Comparison of ENCODE assay signal across 1 cellular context in genomic region chr1:244862699-244863490, GRCh38.
TF ChIP-seq lines count a peak whose summit lies in the region.

No MANE protein-coding gene starts in this region.

TF ChIP-seq in neural cell, 6 proteins besides CTCF, POLR2A, EP300 and RAD21 (continued from another document):
- TF ChIP-seq, protein P1, sequence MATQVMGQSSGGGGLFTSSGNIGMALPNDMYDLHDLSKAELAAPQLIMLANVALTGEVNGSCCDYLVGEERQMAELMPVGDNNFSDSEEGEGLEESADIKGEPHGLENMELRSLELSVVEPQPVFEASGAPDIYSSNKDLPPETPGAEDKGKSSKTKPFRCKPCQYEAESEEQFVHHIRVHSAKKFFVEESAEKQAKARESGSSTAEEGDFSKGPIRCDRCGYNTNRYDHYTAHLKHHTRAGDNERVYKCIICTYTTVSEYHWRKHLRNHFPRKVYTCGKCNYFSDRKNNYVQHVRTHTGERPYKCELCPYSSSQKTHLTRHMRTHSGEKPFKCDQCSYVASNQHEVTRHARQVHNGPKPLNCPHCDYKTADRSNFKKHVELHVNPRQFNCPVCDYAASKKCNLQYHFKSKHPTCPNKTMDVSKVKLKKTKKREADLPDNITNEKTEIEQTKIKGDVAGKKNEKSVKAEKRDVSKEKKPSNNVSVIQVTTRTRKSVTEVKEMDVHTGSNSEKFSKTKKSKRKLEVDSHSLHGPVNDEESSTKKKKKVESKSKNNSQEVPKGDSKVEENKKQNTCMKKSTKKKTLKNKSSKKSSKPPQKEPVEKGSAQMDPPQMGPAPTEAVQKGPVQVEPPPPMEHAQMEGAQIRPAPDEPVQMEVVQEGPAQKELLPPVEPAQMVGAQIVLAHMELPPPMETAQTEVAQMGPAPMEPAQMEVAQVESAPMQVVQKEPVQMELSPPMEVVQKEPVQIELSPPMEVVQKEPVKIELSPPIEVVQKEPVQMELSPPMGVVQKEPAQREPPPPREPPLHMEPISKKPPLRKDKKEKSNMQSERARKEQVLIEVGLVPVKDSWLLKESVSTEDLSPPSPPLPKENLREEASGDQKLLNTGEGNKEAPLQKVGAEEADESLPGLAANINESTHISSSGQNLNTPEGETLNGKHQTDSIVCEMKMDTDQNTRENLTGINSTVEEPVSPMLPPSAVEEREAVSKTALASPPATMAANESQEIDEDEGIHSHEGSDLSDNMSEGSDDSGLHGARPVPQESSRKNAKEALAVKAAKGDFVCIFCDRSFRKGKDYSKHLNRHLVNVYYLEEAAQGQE (IDR thresholded peaks at IDR 0.05; ENCODE audit: borderline replicate concordance): peak; percentile 30
- TF ChIP-seq SMC3 (conservative IDR thresholded peaks at IDR 0.05; ENCODE audit: poor library complexity) (peak; percentile 6), TAF1 (IDR thresholded peaks at IDR 0.05; ENCODE audit: low read depth) (no peak)
